In genomic region chr2:63008838-63009237, GRCh38 we compare ENCODE assay signal across 2 cellular contexts.
TF ChIP-seq lines count a peak whose summit lies in the region.

No MANE protein-coding gene starts in this region.

TF ChIP-seq in GM23338, 12 proteins besides CTCF, POLR2A, EP300 and RAD21:
- peak; percentile 97 for TF ChIP-seq NANOG (IDR thresholded peaks at IDR 0.05; ENCODE audit: borderline replicate concordance)
- TF ChIP-seq JUNB (IDR thresholded peaks at IDR 0.05; ENCODE audit: unreplicated experiment), result no peak
- TF ChIP-seq EZH2phosphoT487 (IDR thresholded peaks at IDR 0.05; ENCODE audit: unreplicated experiment), result no peak
- TF ChIP-seq ZNF462 (CRISPR knock-in tag; IDR thresholded peaks at IDR 0.05), result no peak
- no peak for TF ChIP-seq ETS1 (IDR thresholded peaks at IDR 0.05)
- no peak for TF ChIP-seq EZH2 (IDR thresholded peaks at IDR 0.05; ENCODE audit: low read depth, unreplicated experiment)

TF ChIP-seq in K562, 482 proteins besides CTCF, POLR2A, EP300 and RAD21:
- no peak for TF ChIP-seq HDAC8 (tag; IDR thresholded peaks at IDR 0.05)
- no peak for TF ChIP-seq RBFOX2 (IDR thresholded peaks at IDR 0.05; ENCODE audit: low read depth, low read length)
- no peak for TF ChIP-seq DLX4 (CRISPR knock-in tag; IDR thresholded peaks at IDR 0.05)
- TF ChIP-seq BRF2 (IDR thresholded peaks at IDR 0.05; ENCODE audit: borderline replicate concordance, insufficient read depth, insufficient read length), result no peak
- TF ChIP-seq TEAD4 (IDR thresholded peaks at IDR 0.05; ENCODE audit: low read length), result no peak
- no peak for TF ChIP-seq TEAD4 (CRISPR knock-in tag; IDR thresholded peaks at IDR 0.05; ENCODE audit: borderline replicate concordance)
- TF ChIP-seq SP2 (IDR thresholded peaks at IDR 0.05; ENCODE audit: extremely low read depth, low read depth, low read length, poor library complexity, severe bottlenecking), result no peak
- no peak for TF ChIP-seq POLR3G (IDR thresholded peaks at IDR 0.05; ENCODE audit: extremely low read depth, insufficient read length, insufficient replicate concordance)
- no peak for TF ChIP-seq GABPB2 (CRISPR knock-in tag; conservative IDR thresholded peaks at IDR 0.05)
